ENCODE assay signal across 8 cellular contexts in the genomic region with DNA sequence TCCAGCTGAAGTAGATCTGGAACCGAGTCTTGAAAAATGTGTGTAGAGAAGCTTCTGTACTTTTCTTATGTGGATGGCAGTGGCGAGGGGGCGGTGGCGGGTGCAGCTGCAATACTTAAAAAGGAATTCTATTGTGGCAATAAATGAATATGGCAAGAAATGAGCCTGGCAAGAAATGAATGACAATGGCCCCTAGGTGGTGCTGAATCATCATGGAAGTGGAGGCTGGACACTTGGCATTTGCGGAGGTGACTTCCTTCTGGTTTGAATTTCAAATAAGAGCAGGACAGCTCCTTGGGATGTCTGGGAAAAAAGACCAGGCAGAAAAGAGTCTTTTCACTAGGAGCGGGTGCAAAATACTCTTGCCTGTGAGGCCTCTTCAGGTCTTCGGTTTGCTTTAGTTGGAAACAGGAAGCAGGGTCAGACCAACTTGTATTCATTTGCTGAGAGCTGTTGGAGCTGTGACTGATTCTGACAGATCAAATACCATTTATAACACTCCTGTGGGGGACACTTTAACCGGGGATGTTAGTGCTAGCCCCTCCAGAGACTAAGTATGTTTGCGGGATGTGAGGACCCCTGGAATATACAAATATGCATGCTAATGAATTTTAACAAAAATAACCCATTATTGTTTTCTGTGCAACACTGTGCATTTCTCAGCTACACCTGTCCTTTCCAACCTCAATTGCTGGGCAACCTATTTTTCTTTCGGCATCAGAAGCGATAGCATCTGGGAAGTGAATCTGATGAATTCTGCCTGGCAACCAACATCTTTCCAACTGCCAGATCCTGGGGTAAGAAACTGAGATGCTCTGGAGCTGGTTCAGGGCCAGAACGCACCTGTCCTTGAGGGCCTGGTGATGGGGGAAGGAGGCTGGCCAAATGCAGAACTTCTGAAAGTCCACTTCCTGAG. TPM values are rescaled to one million over a fixed set of nuclear protein-coding genes. Genes with fewer than 3 reads are reported as not detected.
A peak's percentile ranks its signal among the peaks of the same experiment; 100 is the strongest.
DNase-seq lines count a peak whose midpoint lies in the region; ATAC-seq and TF ChIP-seq lines count a peak whose summit lies in the region.

No MANE protein-coding gene starts in this region.

- H3K36me3 ChIP-seq in Caco-2 (ENCODE audit: control insufficient read depth, insufficient read depth, low read length), result no peaks in the 10 kb centered on the region
- H3K36me3 ChIP-seq in KMS-11 (ENCODE audit: insufficient read depth), result no peaks in the 10 kb centered on the region
- peaks cover 0 to 3% (median 0%) of the 10 kb centered on the region in 3 donors for H3K36me3 ChIP-seq in Peyer's patch
- no peaks in the 10 kb centered on the region for H3K36me3 ChIP-seq in ovary

- H3K9me3 Mint-ChIP-seq in Caco-2 (ENCODE audit: unreplicated experiment), result no peaks in the 10 kb centered on the region

- DNase-seq in Caco-2 (peak; percentile 50 to 71), Peyer's patch (peak; percentile 21 to 82 (median 57)), globus pallidus (ENCODE audit: low spot score) (peak; percentile 81), ovary (peak; percentile 56 to 74 (median 58))
- DNase-seq in activated naive CD4-positive, alpha-beta T cell treated with anti-CD3 and anti-CD28 coated beads, Interleukin-2, amount 50 U/mL, for 16 hours, result peak; percentile 35

- H3K27ac Mint-ChIP-seq in Caco-2 (ENCODE audit: unreplicated experiment), result no peak overlapping the region

- H3K27me3 ChIP-seq in Caco-2 (replicated peaks; ENCODE audit: control insufficient read depth, insufficient read depth, low read length) (no peaks in the 10 kb centered on the region), KMS-11 (ENCODE audit: insufficient read depth, low read depth) (no peaks in the 10 kb centered on the region), Peyer's patch (no peaks in the 10 kb centered on the region), ovary (no peaks in the 10 kb centered on the region)

- H4K20me1 ChIP-seq in KMS-11 (ENCODE audit: insufficient read depth), result no peaks in the 10 kb centered on the region

- POLR2A ChIA-PET in Caco-2 (lab: Charles Lee), result no interaction called here

- no peak overlapping the region for H3K4me3 ChIP-seq in Caco-2 (ENCODE audit: low read depth, low read length)
- no peak overlapping the region for H3K4me3 ChIP-seq in KMS-11 (IDR thresholded peaks at IDR 0.05; ENCODE audit: insufficient read depth, low read depth, low read length)
- no peak overlapping the region for H3K4me3 ChIP-seq in Peyer's patch
- H3K4me3 ChIP-seq in ovary, result no peak overlapping the region

- ATAC-seq in GM21360 (IDR thresholded peaks at IDR 0.05; ENCODE audit: unreplicated experiment), result peak; percentile 54
- ATAC-seq in HG03469 (IDR thresholded peaks at IDR 0.05; ENCODE audit: unreplicated experiment), result no peak

- BruUV-seq in Caco-2 (replicated peaks; lab: Mats Ljungman, UMichigan), result no TSS peak

- TF ChIP-seq CTCF in Caco-2 (IDR thresholded peaks at IDR 0.05; ENCODE audit: insufficient read depth in 1 of 2, low read depth in 1 of 2, low read length in 1 of 2, severe bottlenecking in 1 of 2, unreplicated experiment in 1 of 2), result peak; percentile 64 to 69
- TF ChIP-seq CTCF in KMS-11 (conservative IDR thresholded peaks at IDR 0.05; ENCODE audit: low read depth, low read length), result peak; percentile 81
- peak in 5 of 6 experiments; percentile 10 to 89 (median 83) for TF ChIP-seq CTCF in Peyer's patch (IDR thresholded peaks at IDR 0.05)
- peak; percentile 39 to 66 (median 58) for TF ChIP-seq CTCF in ovary (IDR thresholded peaks at IDR 0.05)

- no peak overlapping the region for H3K9ac ChIP-seq in KMS-11

- no peaks in the 10 kb centered on the region for H3K27me3 Mint-ChIP-seq in Caco-2 (ENCODE audit: insufficient read depth, unreplicated experiment)

- H3K27ac ChIP-seq in KMS-11, result no peak overlapping the region
- no peak overlapping the region for H3K27ac ChIP-seq in Peyer's patch
- no peak overlapping the region for H3K27ac ChIP-seq in ovary

- no peaks in the 10 kb centered on the region for H3K36me3 Mint-ChIP-seq in Caco-2 (ENCODE audit: insufficient read depth, unreplicated experiment)

- CTCF ChIA-PET in Caco-2 (lab: Charles Lee), result interaction anchor here (1.1 to 1.6 kb wide), 3 partner anchors 40 to 602 kb away, joined by 3 to 4 read pairs (median 4); no protein-coding TSS in a partner anchor

- H3K4me1 ChIP-seq in Caco-2 (no peaks in the 10 kb centered on the region), KMS-11 (ENCODE audit: low read depth, poor library complexity, severe bottlenecking) (no peaks in the 10 kb centered on the region), Peyer's patch (peaks cover 0 to 6% (median 0%) of the 10 kb centered on the region in 4 donors), ovary (ENCODE audit: insufficient read depth) (no peaks in the 10 kb centered on the region)

- intact Hi-C loops in Caco-2 (cut with micrococcal nuclease; ENCODE audit: unreplicated experiment) (loop anchor here (1.0 to 10.0 kb wide), 6 partner anchors 41 to 675 kb away; no protein-coding TSS in a partner anchor), ovary (cut with DNase I) (loop anchor here (2.0 to 5.0 kb wide), 2 partner anchors 672 to 674 kb away; no protein-coding TSS in a partner anchor)

- no peak overlapping the region for H3K4me2 ChIP-seq in KMS-11

- H3K79me2 ChIP-seq in KMS-11 (ENCODE audit: insufficient read depth, low read depth), result no peaks in the 10 kb centered on the region

- TF ChIP-seq POLR2A in Peyer's patch (IDR thresholded peaks at IDR 0.05), result no peak
- no peak for TF ChIP-seq POLR2A in ovary (IDR thresholded peaks at IDR 0.05)

- no peak overlapping the region for H3K4me3 Mint-ChIP-seq in Caco-2 (ENCODE audit: unreplicated experiment)

- H3K4me1 Mint-ChIP-seq in Caco-2 (ENCODE audit: low read depth, unreplicated experiment), result no peaks in the 10 kb centered on the region

- TF ChIP-seq EP300 in ovary (IDR thresholded peaks at IDR 0.05), result no peak

- H3K9me3 ChIP-seq in Caco-2 (no peaks in the 10 kb centered on the region), Peyer's patch (no peaks in the 10 kb centered on the region), ovary (no peaks in the 10 kb centered on the region)

- 25 to 29% (median 27%) methylated on average over 12 of the region's 12 CpGs for WGBS in ovary, 3 donors

- H2AFZ ChIP-seq in KMS-11 (ENCODE audit: low read depth), result no peak overlapping the region

RNA-seq across cellular contexts. Expression of a gene that starts 35.4 kb away (rescaled TPM):
- total RNA-seq in Caco-2 (2022) (29.8 and 30.3 TPM in 2 replicates), Peyer's patch (10 to 100 TPM; 15.8 to 34.0 (median 29.8) TPM), ovary (10 to 100 TPM; 20.7 to 29.0 (median 23.4) TPM)
- 10 to 100 TPM; 14.3 to 19.4 TPM for polyA plus RNA-seq in ovary

RNA-seq across cellular contexts. Expression of a gene that starts 35.6 kb away (rescaled TPM):
- 0.34 and 0.39 TPM in 2 replicates for total RNA-seq in Caco-2 (2022)
- 10 to 100 TPM in 1 of 4 donors, 1 to 10 TPM in 1, under 1 TPM in 1, not detected in 1; 0.40 to 23.9 (median 1.1) TPM for total RNA-seq in Peyer's patch
- total RNA-seq in ovary, result 10 to 100 TPM in 1 of 7 donors, 1 to 10 TPM in 5, under 1 TPM in 1; 0.83 to 16.7 (median 1.7) TPM
- 1 to 10 TPM in 1 of 2 donors, under 1 TPM in 1; 0.57 to 1.5 TPM for polyA plus RNA-seq in ovary
